ENCODE assay signal across 11 cellular contexts in genomic region chr13:44734204-44734707, GRCh38.
DNase-seq lines count a peak whose midpoint lies in the region; ATAC-seq and TF ChIP-seq lines count a peak whose summit lies in the region.
"Had no signal": no experiment of that assay in that cellular context is flagged by ENCODE, and none has a peak within 500 bp of the region (broad histone marks: within the 10 kb centered on the region; RNA-seq: fewer than 3 reads in every experiment).

No MANE protein-coding gene starts in this region.

- intact Hi-C loops in PC-9 (cut with micrococcal nuclease; ENCODE audit: unreplicated experiment) (loop anchor here (10.0 kb wide), 1 partner anchor 141 kb away; no protein-coding TSS in a partner anchor), gastrocnemius medialis (cut with DNase I; ENCODE audit: low total_unique reads) (loop anchor here (1.0 to 5.0 kb wide), 4 partner anchors 26 to 157 kb away; partner anchors contain the start of gene TSC22D1)

- peaks cover 47% of the 10 kb centered on the region for H3K4me1 ChIP-seq in PC-9 (replicated peaks; ENCODE audit: insufficient read depth)
- H3K4me1 ChIP-seq in gastrocnemius medialis = peaks cover 38 to 42% of the 10 kb centered on the region in 2 donors

- H3K27ac Mint-ChIP-seq in T-helper 2 cell treated with Interferon-gamma antibody and Interleukin-4, amounts not matched to agents 5 μg/mL and 100 μg/mL, for 36 hours = no peak overlapping the region
- no peak overlapping the region for H3K27ac Mint-ChIP-seq in activated CD8-positive, alpha-beta memory T cell treated with anti-CD3 and anti-CD28 coated beads, Interleukin-2, amount 10 ng/mL, durations not matched to agents 7 days and 5 days
- H3K27ac Mint-ChIP-seq: dendritic cell treated with granulocyte-macrophage colony-stimulating factor and Interleukin-4, amounts not matched to agents 40 ng/mL and 50 ng/mL, for 4 days had no signal

- POLR2A ChIA-PET in PC-9 (lab: Charles Lee; ENCODE audit: unreplicated experiment) = no interaction called here

- peaks cover 30% of the 10 kb centered on the region for H3F3A ChIP-seq in PC-9 (ENCODE audit: insufficient read depth, low read depth)

- no peaks in the 10 kb centered on the region for H3K9me3 ChIP-seq in PC-9 (ENCODE audit: insufficient read depth, low read depth)
- H3K9me3 ChIP-seq in gastrocnemius medialis = no peaks in the 10 kb centered on the region

- TF ChIP-seq POLR2A in gastrocnemius medialis (IDR thresholded peaks at IDR 0.05) = no peak

- DNase-seq in H4 (ENCODE audit: low spot score) (peak; percentile 71), PC-9 (peak; percentile 66 to 71), fibroblast of pulmonary artery (ENCODE audit: low read depth) (peak; percentile 38), gastrocnemius medialis (peak; percentile 94 to 98), T1000 (lab: John Stamatoyannopoulos, UW) (no peak)
- DNase-seq in T-helper 2 cell treated with Interferon-gamma antibody and Interleukin-4, amounts not matched to agents 5 μg/mL and 100 μg/mL, for 36 hours (ENCODE audit: low spot score) = no peak
- DNase-seq in activated CD8-positive, alpha-beta memory T cell treated with anti-CD3 and anti-CD28 coated beads, Interleukin-2, amount 10 ng/mL, durations not matched to agents 7 days and 5 days = no peak
- DNase-seq: stimulated activated CD4-positive, alpha-beta T cell treated with anti-CD3 and anti-CD28 coated beads, Interleukin-2, amount 100 ng/mL, for 48 hours; WERI-Rb-1 had no signal

- peaks cover 3% of the 10 kb centered on the region for H3K27me3 Mint-ChIP-seq in T-helper 2 cell treated with Interferon-gamma antibody and Interleukin-4, amounts not matched to agents 5 μg/mL and 100 μg/mL, for 36 hours (ENCODE audit: low read depth)
- H3K27me3 Mint-ChIP-seq in activated CD8-positive, alpha-beta memory T cell treated with anti-CD3 and anti-CD28 coated beads, Interleukin-2, amount 10 ng/mL, durations not matched to agents 7 days and 5 days = peaks cover 9% of the 10 kb centered on the region
- H3K27me3 Mint-ChIP-seq: dendritic cell treated with granulocyte-macrophage colony-stimulating factor and Interleukin-4, amounts not matched to agents 40 ng/mL and 50 ng/mL, for 4 days had no signal

- BruUV-seq in PC-9 (replicated peaks; lab: Mats Ljungman, UMichigan) = no TSS peak

- TF ChIP-seq CTCF in PC-9 (conservative IDR thresholded peaks at IDR 0.05) = no peak
- TF ChIP-seq CTCF in fibroblast of pulmonary artery (IDR thresholded peaks at IDR 0.05; ENCODE audit: low read length, missing control alignments) = no peak
- no peak for TF ChIP-seq CTCF in gastrocnemius medialis (IDR thresholded peaks at IDR 0.05 in 4 of 5, conservative IDR thresholded peaks at IDR 0.05 in 1 of 5)

- ATAC-seq in gastrocnemius medialis = peak; percentile 80 to 83
- no peak for ATAC-seq in HG03095 (IDR thresholded peaks at IDR 0.05; ENCODE audit: unreplicated experiment)
- ATAC-seq in activated CD8-positive, alpha-beta memory T cell treated with anti-CD3 and anti-CD28 coated beads, Interleukin-2, amount 10 ng/mL, durations not matched to agents 7 days and 5 days = no peak

- no peaks in the 10 kb centered on the region for H4K20me1 ChIP-seq in PC-9 (ENCODE audit: insufficient read depth)

- H3K4me3 ChIP-seq in PC-9 (no peak overlapping the region), fibroblast of pulmonary artery (replicated peaks; ENCODE audit: low read depth, low read length) (no peak overlapping the region), gastrocnemius medialis (peak overlapping the region in 1 of 4 donors; percentile 24)

- no peaks in the 10 kb centered on the region for H3K36me3 Mint-ChIP-seq in T-helper 2 cell treated with Interferon-gamma antibody and Interleukin-4, amounts not matched to agents 5 μg/mL and 100 μg/mL, for 36 hours (ENCODE audit: low read depth)
- no peaks in the 10 kb centered on the region for H3K36me3 Mint-ChIP-seq in activated CD8-positive, alpha-beta memory T cell treated with anti-CD3 and anti-CD28 coated beads, Interleukin-2, amount 10 ng/mL, durations not matched to agents 7 days and 5 days

- H3K79me2 ChIP-seq in PC-9 (ENCODE audit: low read depth) = no peaks in the 10 kb centered on the region

- H3K27ac ChIP-seq in PC-9 = peak overlapping the region; percentile 22
- H3K27ac ChIP-seq in gastrocnemius medialis = peak overlapping the region; percentile 88 to 94 (median 92)
- H3K27ac ChIP-seq: WERI-Rb-1 had no signal

- no peaks in the 10 kb centered on the region for H3K4me1 Mint-ChIP-seq in T-helper 2 cell treated with Interferon-gamma antibody and Interleukin-4, amounts not matched to agents 5 μg/mL and 100 μg/mL, for 36 hours (ENCODE audit: low read depth)
- no peaks in the 10 kb centered on the region for H3K4me1 Mint-ChIP-seq in activated CD8-positive, alpha-beta memory T cell treated with anti-CD3 and anti-CD28 coated beads, Interleukin-2, amount 10 ng/mL, durations not matched to agents 7 days and 5 days

- CTCF ChIA-PET in PC-9 (lab: Charles Lee) = no interaction called here
- CTCF ChIA-PET in activated CD8-positive, alpha-beta memory T cell treated with anti-CD3 and anti-CD28 coated beads, Interleukin-2, amount 10 ng/mL, durations not matched to agents 7 days and 5 days (lab: Charles Lee) = no interaction called here

- H3K27me3 ChIP-seq in PC-9 (ENCODE audit: insufficient read depth, low read depth) (no peaks in the 10 kb centered on the region), gastrocnemius medialis (no peaks in the 10 kb centered on the region)

- H3K9me2 ChIP-seq in PC-9 (ENCODE audit: insufficient read depth) = no peaks in the 10 kb centered on the region

- in situ Hi-C loops in gastrocnemius medialis (cut with MboI; ENCODE audit: low sequenced_read_pairs in 4 of 4) = loop anchor here in 1 of 4 donors (10.0 kb wide), 1 partner anchor 131 kb away; no protein-coding TSS in a partner anchor

- H3K4me2 ChIP-seq in PC-9 = peak overlapping the region; percentile 7

- H3K36me3 ChIP-seq in PC-9 (ENCODE audit: low read depth) = no peaks in the 10 kb centered on the region
- no peaks in the 10 kb centered on the region for H3K36me3 ChIP-seq in gastrocnemius medialis
- H3K36me3 ChIP-seq: WERI-Rb-1 had no signal

- no peak overlapping the region for H2AFZ ChIP-seq in PC-9

- H3K4me3 Mint-ChIP-seq in T-helper 2 cell treated with Interferon-gamma antibody and Interleukin-4, amounts not matched to agents 5 μg/mL and 100 μg/mL, for 36 hours = no peak overlapping the region
- no peak overlapping the region for H3K4me3 Mint-ChIP-seq in activated CD8-positive, alpha-beta memory T cell treated with anti-CD3 and anti-CD28 coated beads, Interleukin-2, amount 10 ng/mL, durations not matched to agents 7 days and 5 days
- H3K4me3 Mint-ChIP-seq: dendritic cell treated with granulocyte-macrophage colony-stimulating factor and Interleukin-4, amounts not matched to agents 40 ng/mL and 50 ng/mL, for 4 days had no signal

- no peaks in the 10 kb centered on the region for H3K9me3 Mint-ChIP-seq in T-helper 2 cell treated with Interferon-gamma antibody and Interleukin-4, amounts not matched to agents 5 μg/mL and 100 μg/mL, for 36 hours
- no peaks in the 10 kb centered on the region for H3K9me3 Mint-ChIP-seq in activated CD8-positive, alpha-beta memory T cell treated with anti-CD3 and anti-CD28 coated beads, Interleukin-2, amount 10 ng/mL, durations not matched to agents 7 days and 5 days (ENCODE audit: low read depth)
- H3K9me3 Mint-ChIP-seq: dendritic cell treated with granulocyte-macrophage colony-stimulating factor and Interleukin-4, amounts not matched to agents 40 ng/mL and 50 ng/mL, for 4 days had no signal

Comparison
In these comparisons a context has a peak if more than half of its experiments do, and no peak if none do; other contexts are left out.
1. DNase-seq: peak in H4 (single experiment), PC-9 (2 of 2), fibroblast of pulmonary artery (single experiment) and gastrocnemius medialis (2 of 2); none in T1000 (single experiment), T-helper 2 cell treated with Interferon-gamma antibody and Interleukin-4, amounts not matched to agents 5 μg/mL and 100 μg/mL, for 36 hours (single experiment) and activated CD8-positive, alpha-beta memory T cell treated with anti-CD3 and anti-CD28 coated beads, Interleukin-2, amount 10 ng/mL, durations not matched to agents 7 days and 5 days (single experiment).
2. ATAC-seq: peak in gastrocnemius medialis (2 of 2); none in HG03095 (single experiment) and activated CD8-positive, alpha-beta memory T cell treated with anti-CD3 and anti-CD28 coated beads, Interleukin-2, amount 10 ng/mL, durations not matched to agents 7 days and 5 days (single experiment).